1 cellular context compared by ENCODE assay signal in genomic region chr19:9971341-9971897, GRCh38.
TF ChIP-seq lines count a peak whose summit lies in the region.

No MANE protein-coding gene starts in this region.

TF ChIP-seq in SK-N-SH treated with all-trans-retinoic acid at 6 μM for 48 hours, 23 proteins besides CTCF, POLR2A, EP300 and RAD21:
- TF ChIP-seq, protein P1, sequence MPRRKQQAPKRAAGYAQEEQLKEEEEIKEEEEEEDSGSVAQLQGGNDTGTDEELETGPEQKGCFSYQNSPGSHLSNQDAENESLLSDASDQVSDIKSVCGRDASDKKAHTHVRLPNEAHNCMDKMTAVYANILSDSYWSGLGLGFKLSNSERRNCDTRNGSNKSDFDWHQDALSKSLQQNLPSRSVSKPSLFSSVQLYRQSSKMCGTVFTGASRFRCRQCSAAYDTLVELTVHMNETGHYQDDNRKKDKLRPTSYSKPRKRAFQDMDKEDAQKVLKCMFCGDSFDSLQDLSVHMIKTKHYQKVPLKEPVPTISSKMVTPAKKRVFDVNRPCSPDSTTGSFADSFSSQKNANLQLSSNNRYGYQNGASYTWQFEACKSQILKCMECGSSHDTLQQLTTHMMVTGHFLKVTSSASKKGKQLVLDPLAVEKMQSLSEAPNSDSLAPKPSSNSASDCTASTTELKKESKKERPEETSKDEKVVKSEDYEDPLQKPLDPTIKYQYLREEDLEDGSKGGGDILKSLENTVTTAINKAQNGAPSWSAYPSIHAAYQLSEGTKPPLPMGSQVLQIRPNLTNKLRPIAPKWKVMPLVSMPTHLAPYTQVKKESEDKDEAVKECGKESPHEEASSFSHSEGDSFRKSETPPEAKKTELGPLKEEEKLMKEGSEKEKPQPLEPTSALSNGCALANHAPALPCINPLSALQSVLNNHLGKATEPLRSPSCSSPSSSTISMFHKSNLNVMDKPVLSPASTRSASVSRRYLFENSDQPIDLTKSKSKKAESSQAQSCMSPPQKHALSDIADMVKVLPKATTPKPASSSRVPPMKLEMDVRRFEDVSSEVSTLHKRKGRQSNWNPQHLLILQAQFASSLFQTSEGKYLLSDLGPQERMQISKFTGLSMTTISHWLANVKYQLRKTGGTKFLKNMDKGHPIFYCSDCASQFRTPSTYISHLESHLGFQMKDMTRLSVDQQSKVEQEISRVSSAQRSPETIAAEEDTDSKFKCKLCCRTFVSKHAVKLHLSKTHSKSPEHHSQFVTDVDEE (CRISPR knock-in tag; IDR thresholded peaks at IDR 0.05): no peak
- TF ChIP-seq ZC3H10 (CRISPR knock-in tag; IDR thresholded peaks at IDR 0.05) (no peak), SNAI2 (CRISPR knock-in tag; IDR thresholded peaks at IDR 0.05) (no peak), TOX (CRISPR knock-in tag; IDR thresholded peaks at IDR 0.05; ENCODE audit: borderline replicate concordance) (no peak), TCF4 (CRISPR knock-in tag; IDR thresholded peaks at IDR 0.05; ENCODE audit: borderline replicate concordance) (no peak), ZNF8 (CRISPR knock-in tag; IDR thresholded peaks at IDR 0.05) (no peak), GLIS3 (CRISPR knock-in tag; IDR thresholded peaks at IDR 0.05) (no peak), CSDC2 (CRISPR knock-in tag; IDR thresholded peaks at IDR 0.05) (no peak), ZNF70 (CRISPR knock-in tag; IDR thresholded peaks at IDR 0.05) (no peak), ZNF565 (CRISPR knock-in tag; conservative IDR thresholded peaks at IDR 0.05; ENCODE audit: low read depth) (no peak), ARNTL (CRISPR knock-in tag; IDR thresholded peaks at IDR 0.05; ENCODE audit: borderline replicate concordance, low read depth) (no peak), ISL1 (CRISPR knock-in tag; IDR thresholded peaks at IDR 0.05) (no peak), CREB5 (CRISPR knock-in tag; IDR thresholded peaks at IDR 0.05; ENCODE audit: low read depth) (no peak), ZFP30 (CRISPR knock-in tag; IDR thresholded peaks at IDR 0.05) (no peak)
TF ChIP-seq in SK-N-SH treated with all-trans-retinoic acid at 6 μM for 48 hours: peak in this region for 0.
